22 cellular contexts compared by ENCODE assay signal in genomic region chr15:75063338-75063737, GRCh38. TPM values are rescaled to one million over a fixed set of nuclear protein-coding genes. Genes with fewer than 3 reads are reported as not detected.
DNase-seq lines count a peak whose midpoint lies in the region; ATAC-seq, FAIRE-seq and TF ChIP-seq lines count a peak whose summit lies in the region.
"Had no signal": no experiment of that assay in that cellular context is flagged by ENCODE, and none has a peak within 500 bp of the region (broad histone marks: within the 10 kb centered on the region; RNA-seq: fewer than 3 reads in every experiment).

No MANE protein-coding gene starts in this region.

- POLR2A ChIA-PET in A673 (lab: Charles Lee; ENCODE audit: low non-redundant PET) = no interaction called here
- POLR2A ChIA-PET in activated CD4-positive, alpha-beta memory T cell treated with anti-CD3 and anti-CD28 coated beads, Interleukin-2, amount 10 ng/mL, durations not matched to agents 7 days and 5 days (lab: Charles Lee) = interaction anchor here (1.4 to 1.8 kb wide), 2 partner anchors 45 to 138 kb away, joined by 3 to 5 read pairs; partner anchors contain the start of gene C15orf39

- peaks cover 2% of the 10 kb centered on the region for H3K27me3 Mint-ChIP-seq in astrocyte (ENCODE audit: low read depth, unreplicated experiment)
- H3K27me3 Mint-ChIP-seq in activated CD4-positive, alpha-beta memory T cell treated with anti-CD3 and anti-CD28 coated beads, Interleukin-2, amount 10 ng/mL, durations not matched to agents 7 days and 5 days = peaks cover 2% of the 10 kb centered on the region
- H3K27me3 Mint-ChIP-seq: CD4-positive, alpha-beta T cell; stimulated activated memory B cell treated with anti-CD40 and anti-IgM and Interleukin-4, amounts not matched to agents 10 μg/mL and 1 μg/mL and 100 μg/mL, for 72 hours had no signal

- H3K4me3 ChIP-seq in heart right ventricle (no peak overlapping the region), right cardiac atrium (ENCODE audit: low read length) (no peak overlapping the region), astrocyte (ENCODE audit: insufficient read depth, low read depth, low read length) (no peak overlapping the region), A673 (ENCODE audit: low read depth, low read length, poor library complexity, severe bottlenecking) (no peak overlapping the region)
- H3K4me3 ChIP-seq: pancreas, spleen, upper lobe of left lung had no signal

- no peaks in the 10 kb centered on the region for H3K27me3 ChIP-seq in heart right ventricle
- H3K27me3 ChIP-seq in right cardiac atrium (ENCODE audit: control insufficient read depth, insufficient read depth) = no peaks in the 10 kb centered on the region
- H3K27me3 ChIP-seq in astrocyte (ENCODE audit: insufficient read depth, low read length) = no peaks in the 10 kb centered on the region
- no peaks in the 10 kb centered on the region for H3K27me3 ChIP-seq in A673 (replicated peaks; ENCODE audit: insufficient read depth, low read depth, low read length, poor library complexity)
- H3K27me3 ChIP-seq: pancreas, spleen, upper lobe of left lung had no signal

- TF ChIP-seq CTCF in heart right ventricle (IDR thresholded peaks at IDR 0.05) (no peak), astrocyte (IDR thresholded peaks at IDR 0.05; ENCODE audit: insufficient read depth, low read depth, low read length) (no peak), A673 (conservative IDR thresholded peaks at IDR 0.05; ENCODE audit: low read depth, low read length) (no peak)

- H3K79me2 ChIP-seq in astrocyte (ENCODE audit: insufficient read depth, low read length) = no peaks in the 10 kb centered on the region

- H3K4me3 Mint-ChIP-seq in astrocyte (ENCODE audit: unreplicated experiment) = no peak overlapping the region
- no peak overlapping the region for H3K4me3 Mint-ChIP-seq in activated CD4-positive, alpha-beta memory T cell treated with anti-CD3 and anti-CD28 coated beads, Interleukin-2, amount 10 ng/mL, durations not matched to agents 7 days and 5 days
- H3K4me3 Mint-ChIP-seq: CD4-positive, alpha-beta T cell; stimulated activated memory B cell treated with anti-CD40 and anti-IgM and Interleukin-4, amounts not matched to agents 10 μg/mL and 1 μg/mL and 100 μg/mL, for 72 hours had no signal

- H3K4me1 ChIP-seq in heart right ventricle (peaks cover 3 to 74% (median 46%) of the 10 kb centered on the region in 9 donors), right cardiac atrium (ENCODE audit: control insufficient read depth, insufficient read depth, low read length) (peaks cover 20% of the 10 kb centered on the region), astrocyte (ENCODE audit: insufficient read depth, low read length) (peaks cover 22% of the 10 kb centered on the region), A673 (ENCODE audit: insufficient read depth, low read length, poor library complexity, severe bottlenecking) (no peaks in the 10 kb centered on the region)

- no peak for FAIRE-seq in astrocyte (lab: Jason Lieb, UNC)
- FAIRE-seq: pancreas had no signal

- DNase-seq in heart right ventricle (no peak), right cardiac atrium (no peak), astrocyte (ENCODE audit: low read depth) (peak; percentile 74), iris pigment epithelial cell (ENCODE audit: low read depth) (peak; percentile 79), A673 (ENCODE audit: low spot score) (no peak), T1000 (lab: John Stamatoyannopoulos, UW) (no peak)
- DNase-seq in activated CD4-positive, alpha-beta memory T cell treated with anti-CD3 and anti-CD28 coated beads, Interleukin-2, amount 10 ng/mL, durations not matched to agents 7 days and 5 days = no peak
- DNase-seq: ACHN; activated effector memory CD4-positive, alpha-beta T cell treated with anti-CD3 and anti-CD28 coated beads, Interleukin-2, amount 50 U/mL, for 16 hours; aorta; CD4-positive, alpha-beta T cell; dermis blood vessel endothelial cell; DND-41; hippocampal formation; SHP77 treated with DMSO at 0.1 percent for 48 hours; spleen; T-helper 2 cell; upper lobe of left lung had no signal

- ATAC-seq in heart right ventricle (no peak), right cardiac atrium (no peak), HG02678 (IDR thresholded peaks at IDR 0.05; ENCODE audit: unreplicated experiment) (no peak)
- ATAC-seq: activated CD4-positive, CD25-positive, alpha-beta regulatory T cell treated with anti-CD3 and anti-CD28 coated beads, Interleukin-2, amount 50 U/mL, for 24 hours; pancreas; stimulated activated memory B cell treated with anti-CD40 and anti-IgM and Interleukin-4, amounts not matched to agents 10 μg/mL and 1 μg/mL and 100 μg/mL, for 72 hours had no signal

- WGBS in heart right ventricle, 2 donors = 53 to 60% methylated on average over 4 of the region's 4 CpGs
- 62% methylated on average over 4 of the region's 4 CpGs for WGBS in right cardiac atrium

- H3K9me3 Mint-ChIP-seq in astrocyte (ENCODE audit: unreplicated experiment) = peaks cover 25% of the 10 kb centered on the region
- no peaks in the 10 kb centered on the region for H3K9me3 Mint-ChIP-seq in activated CD4-positive, alpha-beta memory T cell treated with anti-CD3 and anti-CD28 coated beads, Interleukin-2, amount 10 ng/mL, durations not matched to agents 7 days and 5 days
- H3K9me3 Mint-ChIP-seq: stimulated activated memory B cell treated with anti-CD40 and anti-IgM and Interleukin-4, amounts not matched to agents 10 μg/mL and 1 μg/mL and 100 μg/mL, for 72 hours had no signal

- H3K27ac ChIP-seq in heart right ventricle (peak overlapping the region in 6 of 10 donors; percentile 11 to 84 (median 53)), right cardiac atrium (ENCODE audit: low read length) (no peak overlapping the region), astrocyte (ENCODE audit: low read depth, low read length) (no peak overlapping the region), A673 (ENCODE audit: low read depth, low read length, poor library complexity, severe bottlenecking) (no peak overlapping the region)
- H3K27ac ChIP-seq: pancreas, upper lobe of left lung had no signal

- no peak overlapping the region for H3K9ac ChIP-seq in astrocyte (ENCODE audit: low read length)

- CTCF ChIA-PET in A673 (lab: Charles Lee) = no interaction called here
- CTCF ChIA-PET in activated CD4-positive, alpha-beta memory T cell treated with anti-CD3 and anti-CD28 coated beads, Interleukin-2, amount 10 ng/mL, durations not matched to agents 7 days and 5 days (lab: Charles Lee) = no interaction called here

- no peak overlapping the region for H3K4me2 ChIP-seq in astrocyte (ENCODE audit: low read length)

- peak overlapping the region; percentile 3 for H3K27ac Mint-ChIP-seq in astrocyte (ENCODE audit: unreplicated experiment)
- H3K27ac Mint-ChIP-seq in activated CD4-positive, alpha-beta memory T cell treated with anti-CD3 and anti-CD28 coated beads, Interleukin-2, amount 10 ng/mL, durations not matched to agents 7 days and 5 days = no peak overlapping the region
- H3K27ac Mint-ChIP-seq: CD4-positive, alpha-beta T cell; stimulated activated memory B cell treated with anti-CD40 and anti-IgM and Interleukin-4, amounts not matched to agents 10 μg/mL and 1 μg/mL and 100 μg/mL, for 72 hours had no signal

- peaks cover 14% of the 10 kb centered on the region for H3K36me3 Mint-ChIP-seq in astrocyte (ENCODE audit: low read depth, unreplicated experiment)
- H3K36me3 Mint-ChIP-seq in activated CD4-positive, alpha-beta memory T cell treated with anti-CD3 and anti-CD28 coated beads, Interleukin-2, amount 10 ng/mL, durations not matched to agents 7 days and 5 days (ENCODE audit: low read depth) = peaks cover 41% of the 10 kb centered on the region

- no peaks in the 10 kb centered on the region for H3K36me3 ChIP-seq in heart right ventricle
- H3K36me3 ChIP-seq in astrocyte (ENCODE audit: insufficient read depth, low read length) = no peaks in the 10 kb centered on the region
- no peaks in the 10 kb centered on the region for H3K36me3 ChIP-seq in A673 (ENCODE audit: insufficient read depth, low read length, poor library complexity, severe bottlenecking)
- H3K36me3 ChIP-seq: pancreas, upper lobe of left lung had no signal

- intact Hi-C loops in heart right ventricle (cut with DNase I) (no loop called here), right cardiac atrium (cut with DNase I) (no loop called here), A673 (cut with micrococcal nuclease; ENCODE audit: unreplicated experiment) (no loop called here)

- H3K4me1 Mint-ChIP-seq in astrocyte (ENCODE audit: low read depth, unreplicated experiment) = peaks cover 19% of the 10 kb centered on the region
- peaks cover 72% of the 10 kb centered on the region for H3K4me1 Mint-ChIP-seq in activated CD4-positive, alpha-beta memory T cell treated with anti-CD3 and anti-CD28 coated beads, Interleukin-2, amount 10 ng/mL, durations not matched to agents 7 days and 5 days

- H3K9me3 ChIP-seq in heart right ventricle (peaks cover 0 to 8% (median 0%) of the 10 kb centered on the region in 11 donors), right cardiac atrium (ENCODE audit: control insufficient read depth, low read length) (no peaks in the 10 kb centered on the region), astrocyte (ENCODE audit: insufficient read depth, low read depth, low read length) (no peaks in the 10 kb centered on the region), A673 (ENCODE audit: low read depth, low read length, poor library complexity, severe bottlenecking) (no peaks in the 10 kb centered on the region)
- H3K9me3 ChIP-seq: pancreas, upper lobe of left lung had no signal

- no TSS peak for BruUV-seq in A673 (replicated peaks; lab: Mats Ljungman, UMichigan)

- no peak overlapping the region for H2AFZ ChIP-seq in astrocyte (ENCODE audit: low read depth, low read length)

- H4K20me1 ChIP-seq in astrocyte (ENCODE audit: insufficient read depth, low read length) = no peaks in the 10 kb centered on the region

RNA-seq across cellular contexts. Expression of gene PPCDC, which starts 39.9 kb away (rescaled TPM):
- 10 to 100 TPM in 1 of 10 donors, 1 to 10 TPM in 9; 3.6 to 11.0 (median 5.8) TPM for total RNA-seq in heart right ventricle
- polyA plus RNA-seq in heart right ventricle = 10 to 100 TPM in 1 of 2 donors, 1 to 10 TPM in 1; 9.9 to 14.6 TPM
- 1 to 10 TPM; 4.7 to 6.3 (median 5.2) TPM for total RNA-seq in right cardiac atrium
- 12.6 TPM for polyA plus RNA-seq in right cardiac atrium
- total RNA-seq in astrocyte = 7.3 and 7.5 TPM in 2 replicates
- total RNA-seq in A673 (2021) = 13.3 and 18.9 TPM in 2 replicates
- 10 to 100 TPM; 43.0 to 50.2 TPM for total RNA-seq in activated CD4-positive, alpha-beta memory T cell treated with anti-CD3 and anti-CD28 coated beads, Interleukin-2, amount 10 ng/mL, durations not matched to agents 7 days and 5 days

Comparison
In these comparisons a context has a peak if more than half of its experiments do, and no peak if none do; other contexts are left out.
1. H3K27ac ChIP-seq: peak in heart right ventricle (6 of 10); none in right cardiac atrium (single experiment), astrocyte (single experiment) and A673 (single experiment).
2. DNase-seq: peak in astrocyte (single experiment) and iris pigment epithelial cell (single experiment); none in heart right ventricle (0 of 2), right cardiac atrium (0 of 3), A673 (single experiment), activated CD4-positive, alpha-beta memory T cell treated with anti-CD3 and anti-CD28 coated beads, Interleukin-2, amount 10 ng/mL, durations not matched to agents 7 days and 5 days (single experiment) and T1000 (single experiment).